ENCODE assay signal across 10 cellular contexts in the genomic region with DNA sequence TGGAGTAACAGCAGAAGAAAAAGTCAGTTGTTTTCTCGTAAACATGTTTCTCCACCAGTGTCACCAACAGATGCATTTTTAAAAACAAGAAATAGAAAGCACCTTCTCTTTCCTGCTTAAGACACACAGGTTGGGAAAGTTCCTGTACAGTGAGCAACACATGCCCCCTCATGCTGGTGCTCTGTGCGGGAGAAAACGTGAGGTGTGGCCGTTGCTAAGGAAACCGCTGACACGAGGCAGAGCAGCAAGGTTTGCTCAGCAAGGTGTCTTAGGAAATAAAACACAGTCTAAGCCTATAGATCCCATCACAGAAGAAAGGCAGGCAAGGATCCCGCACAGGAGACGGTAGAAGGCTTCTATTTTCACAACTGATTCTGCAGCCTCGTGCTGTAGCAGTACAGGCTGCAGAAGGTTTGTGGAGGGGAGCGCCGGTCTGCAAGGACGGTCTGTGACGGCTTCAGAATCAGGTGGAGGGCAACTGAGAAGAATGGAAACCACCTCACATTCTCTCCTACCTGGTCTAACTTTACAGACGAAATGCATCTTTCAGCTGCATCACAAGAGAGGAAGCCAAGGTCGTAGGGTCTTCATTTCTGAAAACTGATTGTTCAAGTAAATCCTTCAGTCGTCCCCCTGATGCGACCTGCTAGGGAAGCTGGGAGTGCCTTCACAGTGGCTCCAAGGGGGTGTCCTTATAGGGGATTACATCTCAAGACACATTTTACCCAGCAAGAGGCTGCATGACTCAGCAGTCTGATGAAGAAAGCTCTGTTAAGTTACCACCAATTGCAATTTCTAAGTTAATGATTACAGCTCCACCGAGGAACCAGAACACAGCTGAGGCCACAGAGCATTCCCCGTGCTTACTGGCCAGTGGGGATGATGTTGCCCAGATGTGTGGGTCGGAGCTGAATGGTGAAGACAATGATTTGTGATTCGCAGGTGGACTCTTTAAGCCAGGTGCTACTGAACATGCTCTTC.
DNase-seq lines count a peak whose midpoint lies in the region; ATAC-seq and TF ChIP-seq lines count a peak whose summit lies in the region.
"Had no signal": no experiment of that assay in that cellular context is flagged by ENCODE, and none has a peak within 500 bp of the region (broad histone marks: within the 10 kb centered on the region; RNA-seq: fewer than 3 reads in every experiment).

No MANE protein-coding gene starts in this region.

- TF ChIP-seq CTCF in smooth muscle cell (IDR thresholded peaks at IDR 0.05; ENCODE audit: borderline replicate concordance, insufficient read depth, poor library complexity, severe bottlenecking): no peak

- H3K9me3 ChIP-seq in smooth muscle cell (replicated peaks; ENCODE audit: low read depth): no peaks in the 10 kb centered on the region

- H3K4me3 ChIP-seq in smooth muscle cell: no peak overlapping the region

- H3K79me2 ChIP-seq in smooth muscle cell (ENCODE audit: low read depth): peaks cover 18% of the 10 kb centered on the region

- H3K36me3 ChIP-seq in smooth muscle cell (ENCODE audit: low read depth): no peaks in the 10 kb centered on the region

- H3K4me1 ChIP-seq in smooth muscle cell (ENCODE audit: low read depth): peaks cover 25% of the 10 kb centered on the region

- peak overlapping the region; percentile 93 for H3K27ac ChIP-seq in smooth muscle cell (ENCODE audit: low read depth)

- no peak overlapping the region for H2AFZ ChIP-seq in smooth muscle cell (ENCODE audit: low read depth)

- peaks cover 28% of the 10 kb centered on the region for H3F3A ChIP-seq in smooth muscle cell (ENCODE audit: low read depth)

- no peak overlapping the region for H3K9ac ChIP-seq in smooth muscle cell (ENCODE audit: low read depth)

- H3K27me3 ChIP-seq in smooth muscle cell (ENCODE audit: low read depth): no peaks in the 10 kb centered on the region

- WGBS in smooth muscle cell (ENCODE audit: low lambda C conversion rate): 71% methylated on average over 21 of the region's 21 CpGs

- H4K20me1 ChIP-seq in smooth muscle cell (ENCODE audit: low read depth): no peaks in the 10 kb centered on the region

- peak; percentile 14 to 52 (median 15) for DNase-seq in NCI-H1417 (lab: John Stamatoyannopoulos, UW)
- no peak for DNase-seq in NCI-H1417 treated with DMSO at 0.1 percent for 48 hours (lab: John Stamatoyannopoulos, UW)
- DNase-seq in fibroblast of peridontal ligament (ENCODE audit: extremely low read depth): peak; percentile 75
- no peak for DNase-seq in smooth muscle cell (lab: John Stamatoyannopoulos, UW; ENCODE audit: unreplicated experiment)
- DNase-seq in middle frontal gyrus (ENCODE audit: extremely low spot score, low spot score): no peak
- DNase-seq in NCI-H1694 treated with DMSO at 0.1 percent for 48 hours (lab: John Stamatoyannopoulos, UW): no peak
- DNase-seq: 8988T, NCI-H146 had no signal

- peak overlapping the region; percentile 70 for H3K4me2 ChIP-seq in smooth muscle cell

- ATAC-seq in SK-N-SH treated with all-trans-retinoic acid at 6 μM for 48 hours (no peak), GM21737 (IDR thresholded peaks at IDR 0.05; ENCODE audit: unreplicated experiment) (no peak)

TF ChIP-seq in SK-N-SH treated with all-trans-retinoic acid at 6 μM for 48 hours, 23 proteins besides CTCF, POLR2A, EP300 and RAD21:
- TF ChIP-seq CSDC2 (CRISPR knock-in tag; IDR thresholded peaks at IDR 0.05) (0 out of 2 replicates have a peak, but pooled peaks have one; percentile 31), PATZ1 (CRISPR knock-in tag; IDR thresholded peaks at IDR 0.05; ENCODE audit: borderline replicate concordance) (no peak)

Comparison
In these comparisons a context has a peak if more than half of its experiments do, and no peak if none do; other contexts are left out.
1. DNase-seq: peak in NCI-H1417 (3 of 3) and fibroblast of peridontal ligament (single experiment); none in NCI-H1417 treated with DMSO at 0.1 percent for 48 hours (single experiment), smooth muscle cell (single experiment), middle frontal gyrus (single experiment) and NCI-H1694 treated with DMSO at 0.1 percent for 48 hours (single experiment).